ENCODE assay signal across 1 cellular context in genomic region chr11:85854557-85855340, GRCh38.
TF ChIP-seq lines count a peak whose summit lies in the region.

No MANE protein-coding gene starts in this region.

TF ChIP-seq in HepG2, 621 proteins besides CTCF, POLR2A, EP300 and RAD21 (continued from another document and continues in another):
- TF ChIP-seq RNF219 (CRISPR knock-in tag; IDR thresholded peaks at IDR 0.05) (no peak), ATF1 (CRISPR knock-in tag; IDR thresholded peaks at IDR 0.05) (no peak), BATF2 (CRISPR knock-in tag; IDR thresholded peaks at IDR 0.05) (peak; percentile 88), NONO (IDR thresholded peaks at IDR 0.05) (no peak), NONO (CRISPR knock-in tag; conservative IDR thresholded peaks at IDR 0.05) (peak; percentile 86), NFIB (CRISPR knock-in tag; IDR thresholded peaks at IDR 0.05; ENCODE audit: borderline replicate concordance) (no peak), GATA4 (IDR thresholded peaks at IDR 0.05; ENCODE audit: borderline replicate concordance, low read depth) (no peak), CREM (IDR thresholded peaks at IDR 0.05) (peak; percentile 32; the same call in 1 of the 2 replicates), CREM (CRISPR knock-in tag; IDR thresholded peaks at IDR 0.05) (no peak), MAF1 (CRISPR knock-in tag; IDR thresholded peaks at IDR 0.05; ENCODE audit: borderline replicate concordance) (no peak), ZBTB3 (CRISPR knock-in tag; IDR thresholded peaks at IDR 0.05; ENCODE audit: borderline replicate concordance, low read depth) (0 out of 2 replicates have a peak, but pooled peaks have one; percentile 57), TMF1 (CRISPR knock-in tag; IDR thresholded peaks at IDR 0.05; ENCODE audit: low read depth) (peak; percentile 91; the same call in 1 of the 2 replicates), MIER2 (CRISPR knock-in tag; IDR thresholded peaks at IDR 0.05) (no peak), ZNF607 (CRISPR knock-in tag; IDR thresholded peaks at IDR 0.05; ENCODE audit: borderline replicate concordance) (peak; percentile 95), ARNT (IDR thresholded peaks at IDR 0.05) (no peak), SPEN (CRISPR knock-in tag; IDR thresholded peaks at IDR 0.05; ENCODE audit: low read depth) (peak; percentile 80), ZNF564 (CRISPR knock-in tag; IDR thresholded peaks at IDR 0.05) (peak; percentile 78), RNF2 (conservative IDR thresholded peaks at IDR 0.05; ENCODE audit: low read depth) (peak; percentile 88), MYC (CRISPR knock-in tag; IDR thresholded peaks at IDR 0.05; ENCODE audit: borderline replicate concordance) (peak; percentile 73; the same call in 1 of the 2 replicates), PRMT3 (CRISPR knock-in tag; IDR thresholded peaks at IDR 0.05; ENCODE audit: borderline replicate concordance, low read depth) (peak; percentile 81; the same call in 1 of the 2 replicates), SATB2 (CRISPR knock-in tag; IDR thresholded peaks at IDR 0.05) (no peak), ZNF547 (CRISPR knock-in tag; IDR thresholded peaks at IDR 0.05) (peak; percentile 88), GPBP1L1 (CRISPR knock-in tag; IDR thresholded peaks at IDR 0.05) (no peak), PHF21A (CRISPR knock-in tag; IDR thresholded peaks at IDR 0.05) (peak; percentile 83), CBFB (CRISPR knock-in tag; IDR thresholded peaks at IDR 0.05) (peak; percentile 78), ZNF484 (CRISPR knock-in tag; IDR thresholded peaks at IDR 0.05; ENCODE audit: borderline replicate concordance, low read depth) (no peak), ZNF879 (CRISPR knock-in tag; IDR thresholded peaks at IDR 0.05) (peak; percentile 97; the same call in 1 of the 2 replicates), ZNF335 (CRISPR knock-in tag; IDR thresholded peaks at IDR 0.05) (0 out of 2 replicates have a peak, but pooled peaks have one; percentile 16), KLF12 (CRISPR knock-in tag; IDR thresholded peaks at IDR 0.05; ENCODE audit: borderline replicate concordance) (no peak), BRF2 (CRISPR knock-in tag; IDR thresholded peaks at IDR 0.05) (peak; percentile 98), ZNF746 (CRISPR knock-in tag; IDR thresholded peaks at IDR 0.05) (peak; percentile 92), TERF1 (CRISPR knock-in tag; IDR thresholded peaks at IDR 0.05) (no peak), ZNF768 (CRISPR knock-in tag; IDR thresholded peaks at IDR 0.05) (peak; percentile 75), RCOR2 (CRISPR knock-in tag; IDR thresholded peaks at IDR 0.05) (0 out of 2 replicates have a peak, but pooled peaks have one; percentile 58), YEATS2 (CRISPR knock-in tag; IDR thresholded peaks at IDR 0.05; ENCODE audit: borderline replicate concordance) (peak; percentile 67; the same call in 1 of the 2 replicates), KLF13 (CRISPR knock-in tag; IDR thresholded peaks at IDR 0.05) (no peak), ZSCAN30 (CRISPR knock-in tag; IDR thresholded peaks at IDR 0.05) (no peak), ADNP (CRISPR knock-in tag; IDR thresholded peaks at IDR 0.05) (no peak), ZNF296 (CRISPR knock-in tag; conservative IDR thresholded peaks at IDR 0.05) (peak; percentile 32; the same call in 1 of the 2 replicates), BCLAF1 (IDR thresholded peaks at IDR 0.05) (no peak), THAP9 (CRISPR knock-in tag; IDR thresholded peaks at IDR 0.05; ENCODE audit: borderline replicate concordance) (peak; percentile 65; the same call in 1 of the 2 replicates), MATR3 (CRISPR knock-in tag; IDR thresholded peaks at IDR 0.05) (no peak), AGO1 (IDR thresholded peaks at IDR 0.05; ENCODE audit: low read depth, low read length, poor library complexity, severe bottlenecking) (peak; percentile 74), ZNF615 (CRISPR knock-in tag; IDR thresholded peaks at IDR 0.05; ENCODE audit: borderline replicate concordance) (no peak)
- TF ChIP-seq, protein P1, sequence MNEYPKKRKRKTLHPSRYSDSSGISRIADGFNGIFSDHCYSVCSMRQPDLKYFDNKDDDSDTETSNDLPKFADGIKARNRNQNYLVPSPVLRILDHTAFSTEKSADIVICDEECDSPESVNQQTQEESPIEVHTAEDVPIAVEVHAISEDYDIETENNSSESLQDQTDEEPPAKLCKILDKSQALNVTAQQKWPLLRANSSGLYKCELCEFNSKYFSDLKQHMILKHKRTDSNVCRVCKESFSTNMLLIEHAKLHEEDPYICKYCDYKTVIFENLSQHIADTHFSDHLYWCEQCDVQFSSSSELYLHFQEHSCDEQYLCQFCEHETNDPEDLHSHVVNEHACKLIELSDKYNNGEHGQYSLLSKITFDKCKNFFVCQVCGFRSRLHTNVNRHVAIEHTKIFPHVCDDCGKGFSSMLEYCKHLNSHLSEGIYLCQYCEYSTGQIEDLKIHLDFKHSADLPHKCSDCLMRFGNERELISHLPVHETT (CRISPR knock-in tag; conservative IDR thresholded peaks at IDR 0.05) = 0 out of 2 replicates have a peak, but pooled peaks have one; percentile 40
- TF ChIP-seq, protein P2, sequence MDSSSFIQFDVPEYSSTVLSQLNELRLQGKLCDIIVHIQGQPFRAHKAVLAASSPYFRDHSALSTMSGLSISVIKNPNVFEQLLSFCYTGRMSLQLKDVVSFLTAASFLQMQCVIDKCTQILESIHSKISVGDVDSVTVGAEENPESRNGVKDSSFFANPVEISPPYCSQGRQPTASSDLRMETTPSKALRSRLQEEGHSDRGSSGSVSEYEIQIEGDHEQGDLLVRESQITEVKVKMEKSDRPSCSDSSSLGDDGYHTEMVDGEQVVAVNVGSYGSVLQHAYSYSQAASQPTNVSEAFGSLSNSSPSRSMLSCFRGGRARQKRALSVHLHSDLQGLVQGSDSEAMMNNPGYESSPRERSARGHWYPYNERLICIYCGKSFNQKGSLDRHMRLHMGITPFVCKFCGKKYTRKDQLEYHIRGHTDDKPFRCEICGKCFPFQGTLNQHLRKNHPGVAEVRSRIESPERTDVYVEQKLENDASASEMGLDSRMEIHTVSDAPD (CRISPR knock-in tag; IDR thresholded peaks at IDR 0.05) = peak; percentile 71; the same call in 1 of the 2 replicates
- TF ChIP-seq, protein P3, sequence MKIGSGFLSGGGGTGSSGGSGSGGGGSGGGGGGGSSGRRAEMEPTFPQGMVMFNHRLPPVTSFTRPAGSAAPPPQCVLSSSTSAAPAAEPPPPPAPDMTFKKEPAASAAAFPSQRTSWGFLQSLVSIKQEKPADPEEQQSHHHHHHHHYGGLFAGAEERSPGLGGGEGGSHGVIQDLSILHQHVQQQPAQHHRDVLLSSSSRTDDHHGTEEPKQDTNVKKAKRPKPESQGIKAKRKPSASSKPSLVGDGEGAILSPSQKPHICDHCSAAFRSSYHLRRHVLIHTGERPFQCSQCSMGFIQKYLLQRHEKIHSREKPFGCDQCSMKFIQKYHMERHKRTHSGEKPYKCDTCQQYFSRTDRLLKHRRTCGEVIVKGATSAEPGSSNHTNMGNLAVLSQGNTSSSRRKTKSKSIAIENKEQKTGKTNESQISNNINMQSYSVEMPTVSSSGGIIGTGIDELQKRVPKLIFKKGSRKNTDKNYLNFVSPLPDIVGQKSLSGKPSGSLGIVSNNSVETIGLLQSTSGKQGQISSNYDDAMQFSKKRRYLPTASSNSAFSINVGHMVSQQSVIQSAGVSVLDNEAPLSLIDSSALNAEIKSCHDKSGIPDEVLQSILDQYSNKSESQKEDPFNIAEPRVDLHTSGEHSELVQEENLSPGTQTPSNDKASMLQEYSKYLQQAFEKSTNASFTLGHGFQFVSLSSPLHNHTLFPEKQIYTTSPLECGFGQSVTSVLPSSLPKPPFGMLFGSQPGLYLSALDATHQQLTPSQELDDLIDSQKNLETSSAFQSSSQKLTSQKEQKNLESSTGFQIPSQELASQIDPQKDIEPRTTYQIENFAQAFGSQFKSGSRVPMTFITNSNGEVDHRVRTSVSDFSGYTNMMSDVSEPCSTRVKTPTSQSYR (CRISPR knock-in tag; IDR thresholded peaks at IDR 0.05; ENCODE audit: borderline replicate concordance) = no peak
